In the genomic region with DNA sequence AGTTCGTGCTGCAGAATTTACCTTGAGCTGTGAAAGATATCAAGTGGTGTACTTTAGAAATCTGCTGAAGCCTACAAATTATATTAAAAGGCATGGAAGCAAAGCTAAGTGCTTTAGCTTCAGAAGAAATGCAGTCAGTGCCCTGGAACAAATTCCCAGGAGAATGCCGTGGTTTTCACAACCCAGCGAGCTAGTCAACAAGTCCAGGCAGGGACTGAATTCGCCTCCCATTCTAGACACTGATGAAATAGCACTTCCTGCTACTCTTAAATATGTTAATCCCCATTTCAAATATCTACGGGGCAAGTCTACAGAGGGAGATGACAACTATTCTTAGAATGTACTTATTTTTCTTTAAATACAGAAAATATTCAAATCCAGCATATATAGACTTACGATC, we compare ENCODE assay signal across 22 cellular contexts.
DNase-seq lines count a peak whose midpoint lies in the region; ATAC-seq and TF ChIP-seq lines count a peak whose summit lies in the region.
"Had no signal": no experiment of that assay in that cellular context is flagged by ENCODE, and none has a peak within 500 bp of the region (broad histone marks: within the 10 kb centered on the region; RNA-seq: fewer than 3 reads in every experiment).

No MANE protein-coding gene starts in this region.

- no peak overlapping the region for H3K9ac ChIP-seq in smooth muscle cell (ENCODE audit: low read depth)

- intact Hi-C loops in esophagus squamous epithelium (cut with DNase I) = no loop called here

- no peak for ATAC-seq in HG02798 (IDR thresholded peaks at IDR 0.05; ENCODE audit: poor library complexity, unreplicated experiment)
- ATAC-seq: stimulated activated memory B cell treated with anti-CD40 and anti-IgM and Interleukin-4, amounts not matched to agents 10 μg/mL and 1 μg/mL and 100 μg/mL, for 72 hours had no signal

- TF ChIP-seq CTCF in esophagus squamous epithelium (IDR thresholded peaks at IDR 0.05) = no peak
- no peak for TF ChIP-seq CTCF in smooth muscle cell (IDR thresholded peaks at IDR 0.05; ENCODE audit: borderline replicate concordance, insufficient read depth, poor library complexity, severe bottlenecking)

- no peaks in the 10 kb centered on the region for H3K36me3 ChIP-seq in esophagus squamous epithelium
- no peaks in the 10 kb centered on the region for H3K36me3 ChIP-seq in smooth muscle cell (ENCODE audit: low read depth)
- H3K36me3 ChIP-seq: cardiac muscle cell, left ventricle myocardium inferior, spleen, tibial artery had no signal

- 27 to 28% methylated on average over 6 of the region's 6 CpGs for WGBS in esophagus squamous epithelium, 2 donors
- 54% methylated on average over 6 of the region's 6 CpGs for WGBS in smooth muscle cell (ENCODE audit: low lambda C conversion rate)

- no peak overlapping the region for H3K4me3 ChIP-seq in esophagus squamous epithelium
- H3K4me3 ChIP-seq in smooth muscle cell = no peak overlapping the region
- H3K4me3 ChIP-seq: cardiac muscle cell, dorsolateral prefrontal cortex, left ventricle myocardium inferior, PC-9, spleen, tibial artery had no signal

- no peaks in the 10 kb centered on the region for H3K27me3 ChIP-seq in esophagus squamous epithelium
- H3K27me3 ChIP-seq in smooth muscle cell (ENCODE audit: low read depth) = no peaks in the 10 kb centered on the region
- H3K27me3 ChIP-seq: cardiac muscle cell had no signal

- no peaks in the 10 kb centered on the region for H3K79me2 ChIP-seq in smooth muscle cell (ENCODE audit: low read depth)

- H3F3A ChIP-seq in smooth muscle cell (ENCODE audit: low read depth) = no peaks in the 10 kb centered on the region

- no peak overlapping the region for H2AFZ ChIP-seq in smooth muscle cell (ENCODE audit: low read depth)
- H2AFZ ChIP-seq: PC-9 had no signal

- no peak for TF ChIP-seq POLR2A in esophagus squamous epithelium (IDR thresholded peaks at IDR 0.05)

- H3K4me1 ChIP-seq in esophagus squamous epithelium (peaks cover 0 to 25% (median 4%) of the 10 kb centered on the region in 3 donors), smooth muscle cell (ENCODE audit: low read depth) (no peaks in the 10 kb centered on the region)
- H3K4me1 ChIP-seq: left ventricle myocardium inferior, spleen, tibial artery had no signal

- H3K27ac ChIP-seq in esophagus squamous epithelium (peak overlapping the region in 3 of 4 donors; percentile 14 to 42 (median 30)), smooth muscle cell (ENCODE audit: low read depth) (no peak overlapping the region)
- H3K27ac ChIP-seq: cardiac muscle cell, dorsolateral prefrontal cortex, left ventricle myocardium inferior, PC-9, spleen, tibial artery had no signal

- H3K9me3 ChIP-seq in esophagus squamous epithelium = peaks cover 0 to 4% (median 0%) of the 10 kb centered on the region in 3 donors
- H3K9me3 ChIP-seq in smooth muscle cell (replicated peaks; ENCODE audit: low read depth) = no peaks in the 10 kb centered on the region
- H3K9me3 ChIP-seq: tibial artery had no signal

- DNase-seq in HPDE6-E6E7 (ENCODE audit: extremely low spot score) (peak; percentile 72), NCI-H345 (lab: John Stamatoyannopoulos, UW) (peak; percentile 44), esophagus squamous epithelium (lab: John Stamatoyannopoulos, UW) (no peak), smooth muscle cell (lab: John Stamatoyannopoulos, UW; ENCODE audit: unreplicated experiment) (no peak), hypothalamus (lab: John Stamatoyannopoulos, UW) (no peak)
- DNase-seq in stimulated activated CD4-positive, alpha-beta T cell treated with anti-CD3 and anti-CD28 coated beads, Interleukin-12 subunit alpha, Interleukin-12 subunit beta, amount 100 ng/mL, for 4 hours = no peak
- DNase-seq: activated CD4-positive, alpha-beta T cell treated with anti-CD3 and anti-CD28 coated beads, Interleukin-2, amount 50 U/mL, for 48 hours; activated T-cell treated with anti-CD3 and anti-CD28 coated beads, Interleukin-2, amount 50 U/mL, for 1 hour; DND-41; dorsolateral prefrontal cortex; HFFc6; IMR-90; left ventricle myocardium inferior; NCI-H1092 treated with DMSO at 0.1 percent for 48 hours; NCI-H524; PC-9; posterior cingulate gyrus; spleen; tibial artery had no signal

- H4K20me1 ChIP-seq in smooth muscle cell (ENCODE audit: low read depth) = no peaks in the 10 kb centered on the region

- H3K4me2 ChIP-seq in smooth muscle cell = peak overlapping the region; percentile 6
- H3K4me2 ChIP-seq: PC-9 had no signal

Comparison
In these comparisons a context has a peak if more than half of its experiments do, and no peak if none do; other contexts are left out.
1. DNase-seq: peak in HPDE6-E6E7 (single experiment) and NCI-H345 (single experiment); none in esophagus squamous epithelium (single experiment), smooth muscle cell (single experiment), hypothalamus (0 of 51) and stimulated activated CD4-positive, alpha-beta T cell treated with anti-CD3 and anti-CD28 coated beads, Interleukin-12 subunit alpha, Interleukin-12 subunit beta, amount 100 ng/mL, for 4 hours (single experiment).